ENCODE assay signal across 26 cellular contexts in genomic region chr1:20721117-20722061, GRCh38. TPM values are rescaled to one million over a fixed set of nuclear protein-coding genes. Genes with fewer than 3 reads are reported as not detected.
DNase-seq lines count a peak whose midpoint lies in the region; ATAC-seq and TF ChIP-seq lines count a peak whose summit lies in the region.
"Had no signal": no experiment of that assay in that cellular context is flagged by ENCODE, and none has a peak within 500 bp of the region (broad histone marks: within the 10 kb centered on the region; RNA-seq: fewer than 3 reads in every experiment).

No MANE protein-coding gene starts in this region.

- H3K9me3 ChIP-seq in left ventricle myocardium inferior (replicated peaks) (no peaks in the 10 kb centered on the region), osteoblast (ENCODE audit: low read depth, low read length) (no peaks in the 10 kb centered on the region), aorta (ENCODE audit: control insufficient read depth, low read length) (no peaks in the 10 kb centered on the region)
- H3K9me3 ChIP-seq: adrenal gland, BLaER1, prostate gland, thoracic aorta had no signal

- in situ Hi-C loops in KBM-7 (cut with MboI; ENCODE audit: low pct_unique_long_range_greater_than_20kb, low sequenced_read_pairs) = loop anchor here (25.0 kb wide), 1 partner anchor 466 kb away; the partner anchor contains the start of gene EIF4G3

- peaks cover 23% of the 10 kb centered on the region for H3K27me3 ChIP-seq in left ventricle myocardium inferior (ENCODE audit: low read depth)
- H3K27me3 ChIP-seq in osteoblast (ENCODE audit: insufficient read depth, low read length) = peaks cover 4% of the 10 kb centered on the region
- H3K27me3 ChIP-seq in aorta (ENCODE audit: control insufficient read depth in 1 of 2, insufficient read depth in 2 of 2, low read length in 1 of 2) = no peaks in the 10 kb centered on the region
- H3K27me3 ChIP-seq: adrenal gland had no signal

- H3K4me2 ChIP-seq in osteoblast (ENCODE audit: insufficient read depth, low read length) = no peak overlapping the region
- H3K4me2 ChIP-seq: BLaER1 had no signal

- DNase-seq in left ventricle myocardium inferior (peak; percentile 5), left cardiac atrium (no peak), ecto neural progenitor cell (ENCODE audit: low spot score) (peak; percentile 44), osteoblast (ENCODE audit: insufficient read length, low spot score, missing footprints) (peak; percentile 83), aorta (peak; percentile 46 to 71), iPS-NIHi7 (ENCODE audit: extremely low spot score) (no peak), KBM-7 (no peak)
- DNase-seq: activated CD4-positive, alpha-beta memory T cell treated with anti-CD3 and anti-CD28 coated beads, Interleukin-2, amount 10 ng/mL, durations not matched to agents 7 days and 5 days; activated CD4-positive, CD25-positive, alpha-beta regulatory T cell treated with anti-CD3 and anti-CD28 coated beads, Interleukin-2, amount 50 U/mL, for 72 hours; activated CD8-positive, alpha-beta memory T cell treated with anti-CD3 and anti-CD28 coated beads, Interleukin-2, amount 50 U/mL, for 48 hours; activated gamma-delta T cell treated with Interleukin-2 at 50 U/mL for 16 hours; GDM1; glutamatergic neuron; HCEC 1CT; mammary epithelial cell; NCI-H1105 treated with DMSO at 0.1 percent for 48 hours; NCI-H2029; NCI-H2227 treated with DMSO at 0.1 percent for 48 hours; stimulated activated naive CD4-positive, alpha-beta T cell treated with Interleukin-2 at 50 U/mL for 16 hours had no signal

- no peak for ATAC-seq in left cardiac atrium
- ATAC-seq in aorta (ENCODE audit: low FRiP score) = no peak
- ATAC-seq: T-helper 17 cell had no signal

- H2AFZ ChIP-seq in osteoblast (ENCODE audit: low read length) = no peak overlapping the region

- H3K4me3 ChIP-seq in left ventricle myocardium inferior (no peak overlapping the region), osteoblast (ENCODE audit: insufficient read depth, low read length) (no peak overlapping the region), aorta (ENCODE audit: low read length in 2 of 2) (no peak overlapping the region)
- H3K4me3 ChIP-seq: adrenal gland, BLaER1, K562, prostate gland, thoracic aorta had no signal

- intact Hi-C loops in left ventricle myocardium inferior (cut with micrococcal nuclease) (no loop called here), left cardiac atrium (cut with DNase I) (no loop called here), aorta (cut with DNase I) (no loop called here)

- H3K27ac ChIP-seq in left ventricle myocardium inferior (replicated peaks) (no peak overlapping the region), osteoblast (ENCODE audit: low read depth, low read length) (no peak overlapping the region), aorta (ENCODE audit: low read depth in 1 of 2, low read length in 2 of 2) (no peak overlapping the region)
- H3K27ac ChIP-seq: adrenal gland, BLaER1, prostate gland, thoracic aorta had no signal

- TF ChIP-seq CTCF in left ventricle myocardium inferior (IDR thresholded peaks at IDR 0.05; ENCODE audit: borderline replicate concordance) (no peak), osteoblast (IDR thresholded peaks at IDR 0.05; ENCODE audit: extremely low read depth, low read depth, low read length) (no peak)

- WGBS in aorta, 2 donors = 93 to 96% methylated on average over 27 to 29 of the region's 29 CpGs

- H3K36me3 ChIP-seq in left ventricle myocardium inferior (no peaks in the 10 kb centered on the region), osteoblast (ENCODE audit: insufficient read depth, low read length) (no peaks in the 10 kb centered on the region), aorta (ENCODE audit: control insufficient read depth in 1 of 2, insufficient read depth in 2 of 2, low read length in 1 of 2) (no peaks in the 10 kb centered on the region)
- H3K36me3 ChIP-seq: adrenal gland, BLaER1, prostate gland, thoracic aorta had no signal

- no peaks in the 10 kb centered on the region for H3K79me2 ChIP-seq in osteoblast (ENCODE audit: insufficient read depth, low read length)

- H3K4me1 ChIP-seq in left ventricle myocardium inferior (peaks cover 10% of the 10 kb centered on the region), osteoblast (ENCODE audit: insufficient read depth, low read length) (no peaks in the 10 kb centered on the region), aorta (ENCODE audit: control insufficient read depth in 1 of 2, insufficient read depth in 2 of 2, low read length in 2 of 2) (no peaks in the 10 kb centered on the region)
- H3K4me1 ChIP-seq: prostate gland had no signal

- H4K20me1 ChIP-seq in osteoblast (ENCODE audit: insufficient read depth, low read length) = no peaks in the 10 kb centered on the region

RNA-seq across cellular contexts. Expression of gene KIF17, which starts 3.6 kb away (rescaled TPM):
- total RNA-seq in left ventricle myocardium inferior (4.6 TPM), left cardiac atrium (1 to 10 TPM; 3.2 to 4.0 TPM), osteoblast (0.29 and 0.36 TPM in 2 replicates), aorta (1 to 10 TPM; 2.5 to 3.2 TPM)
- 1 to 10 TPM in 1 of 2 donors, under 1 TPM in 1; 0.49 to 2.6 TPM for polyA plus RNA-seq in aorta
- total RNA-seq: activated CD4-positive, alpha-beta memory T cell treated with anti-CD3 and anti-CD28 coated beads, Interleukin-2, amount 10 ng/mL, durations not matched to agents 7 days and 5 days; SK-MEL-5 had no signal

RNA-seq across cellular contexts. Expression of gene SH2D5, which starts 11.1 kb away (rescaled TPM):
- total RNA-seq in left ventricle myocardium inferior (not detected), left cardiac atrium (under 1 TPM; 0.18 to 0.44 TPM), osteoblast (1.4 and 1.8 TPM in 2 replicates), aorta (under 1 TPM; 0.26 to 0.39 TPM)
- under 1 TPM in 1 of 2 donors, not detected in 1; 0.13 TPM for polyA plus RNA-seq in aorta
- total RNA-seq: T-helper 17 cell had no signal

Comparison
In these comparisons a context has a peak if more than half of its experiments do, and no peak if none do; other contexts are left out.
1. DNase-seq: peak in left ventricle myocardium inferior (single experiment), ecto neural progenitor cell (single experiment), osteoblast (single experiment) and aorta (2 of 2); none in left cardiac atrium (single experiment), iPS-NIHi7 (single experiment) and KBM-7 (single experiment).